ENCODE assay signal across 8 cellular contexts in the genomic region with DNA sequence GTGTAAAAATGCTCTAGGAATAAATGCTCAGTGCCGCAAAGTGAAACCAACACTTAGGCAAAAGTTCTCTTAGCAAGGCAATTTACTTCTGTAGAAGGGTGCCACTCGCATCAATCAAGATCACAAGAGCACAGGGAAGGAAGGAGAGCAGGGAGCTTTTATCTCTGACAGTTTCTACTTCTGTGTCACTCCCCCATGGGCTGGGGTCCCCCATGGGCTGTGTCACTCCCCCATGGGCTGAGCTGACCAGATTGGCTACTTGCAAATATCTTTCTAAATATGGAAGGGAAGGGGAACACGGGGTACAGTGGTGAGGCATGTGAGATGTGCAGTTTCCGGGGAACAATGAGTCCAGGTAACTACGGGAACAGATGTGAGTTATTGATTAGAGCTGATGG. TPM values are rescaled to one million over a fixed set of nuclear protein-coding genes. Genes with fewer than 3 reads are reported as not detected.
DNase-seq lines count a peak whose midpoint lies in the region; ATAC-seq and TF ChIP-seq lines count a peak whose summit lies in the region.

No MANE protein-coding gene starts in this region.

- H3K36me3 Mint-ChIP-seq in nephron (ENCODE audit: low read depth): no peaks in the 10 kb centered on the region

- H3K9ac ChIP-seq in HUES64 (ENCODE audit: low read depth, low read length): no peak overlapping the region

- H3K27me3 ChIP-seq in left ventricle myocardium inferior (ENCODE audit: low read depth) (peaks cover 8% of the 10 kb centered on the region), HUES64 (ENCODE audit: insufficient read depth, low read length) (no peaks in the 10 kb centered on the region), adrenal gland (peaks cover 7% of the 10 kb centered on the region)

- TF ChIP-seq POLR2A in adrenal gland (IDR thresholded peaks at IDR 0.05): no peak

- TF ChIP-seq CTCF in left ventricle myocardium inferior (IDR thresholded peaks at IDR 0.05; ENCODE audit: borderline replicate concordance): no peak
- TF ChIP-seq CTCF in choroid plexus epithelial cell (conservative IDR thresholded peaks at IDR 0.05; ENCODE audit: low read depth, low read length): no peak
- TF ChIP-seq CTCF in nephron (IDR thresholded peaks at IDR 0.05; ENCODE audit: unreplicated experiment in 3 of 3): no peak
- TF ChIP-seq CTCF in adrenal gland (IDR thresholded peaks at IDR 0.05): no peak

- H3K4me1 ChIP-seq in left ventricle myocardium inferior: peaks cover 12% of the 10 kb centered on the region
- H3K4me1 ChIP-seq in HUES64 (ENCODE audit: insufficient read depth, low read length): peaks cover 11% of the 10 kb centered on the region; the same call in 1 of the 2 replicates
- H3K4me1 ChIP-seq in adrenal gland (replicated peaks in 1 of 2): no peaks in the 10 kb centered on the region

- peaks cover 16% of the 10 kb centered on the region for H3K27me3 Mint-ChIP-seq in nephron (ENCODE audit: low read depth)

- ATAC-seq in left cardiac atrium: no peak

- intact Hi-C loops in left ventricle myocardium inferior (cut with micrococcal nuclease) (loop anchor here (5.0 kb wide), 1 partner anchor 337 kb away; no protein-coding TSS in a partner anchor), left cardiac atrium (cut with DNase I) (loop anchor here (2.0 to 5.0 kb wide), 4 partner anchors 332 to 1182 kb away; no protein-coding TSS in a partner anchor), adrenal gland (cut with DNase I) (loop anchor here (5.0 to 10.0 kb wide), 4 partner anchors 214 to 687 kb away; a partner anchor contains a TSS)

- H3K27ac Mint-ChIP-seq in nephron: no peak overlapping the region

- H3K36me3 ChIP-seq in left ventricle myocardium inferior (no peaks in the 10 kb centered on the region), HUES64 (ENCODE audit: insufficient read depth, low read length) (no peaks in the 10 kb centered on the region), adrenal gland (replicated peaks in 1 of 2) (no peaks in the 10 kb centered on the region)

- H3K4me1 Mint-ChIP-seq in nephron: peaks cover 5% of the 10 kb centered on the region

- H3K27ac ChIP-seq in left ventricle myocardium inferior (replicated peaks) (no peak overlapping the region), HUES64 (ENCODE audit: low read depth, low read length) (no peak overlapping the region), adrenal gland (no peak overlapping the region)

- H3K9me3 ChIP-seq in left ventricle myocardium inferior (replicated peaks): peaks cover 2% of the 10 kb centered on the region
- H3K9me3 ChIP-seq in HUES64 (ENCODE audit: insufficient read depth, low read depth, low read length): no peaks in the 10 kb centered on the region
- H3K9me3 ChIP-seq in adrenal gland (replicated peaks in 1 of 3): no peaks in the 10 kb centered on the region

- DNase-seq in left ventricle myocardium inferior (no peak), left cardiac atrium (no peak), choroid plexus epithelial cell (ENCODE audit: low read depth) (peak; percentile 8), adrenal gland (no peak), A172 (ENCODE audit: low spot score) (no peak), HEK293T (ENCODE audit: extremely low spot score) (no peak)

- CTCF ChIA-PET in HEK293T (lab: Yijun Ruan, JAX): interaction anchor here (0.5 to 1.2 kb wide), 2 partner anchors 82 to 689 kb away, joined by 3 to 4 read pairs; no protein-coding TSS in a partner anchor

- WGBS in HUES64: 94% methylated on average over 5 of the region's 5 CpGs
- WGBS in adrenal gland, 4 donors: 39 to 49% (median 47%) methylated on average over 5 of the region's 5 CpGs

- POLR2A ChIA-PET in HEK293T (lab: Yijun Ruan, JAX): no interaction called here

- H3K4me3 Mint-ChIP-seq in nephron: peak overlapping the region; percentile 82 to 87 (median 84)

- H3K4me3 ChIP-seq in left ventricle myocardium inferior: peak overlapping the region; percentile 67
- H3K4me3 ChIP-seq in HUES64 (ENCODE audit: low read length): peak overlapping the region; percentile 45
- H3K4me3 ChIP-seq in choroid plexus epithelial cell (ENCODE audit: low read depth, low read length): peak overlapping the region; percentile 55
- H3K4me3 ChIP-seq in adrenal gland: peak overlapping the region in 2 of 4 donors; percentile 21 to 59

- no peaks in the 10 kb centered on the region for H3K9me3 Mint-ChIP-seq in nephron

TF ChIP-seq in HEK293T, 16 proteins besides CTCF, POLR2A, EP300 and RAD21:
- TF ChIP-seq ARNT (IDR thresholded peaks at IDR 0.05): no peak
- TF ChIP-seq CTBP1 (IDR thresholded peaks at IDR 0.05; ENCODE audit: borderline replicate concordance): no peak
- TF ChIP-seq BHLHE40 (IDR thresholded peaks at IDR 0.05; ENCODE audit: borderline replicate concordance): no peak
- no peak for TF ChIP-seq FOXK2 (IDR thresholded peaks at IDR 0.05)
- no peak for TF ChIP-seq FOXM1 (IDR thresholded peaks at IDR 0.05; ENCODE audit: borderline replicate concordance)
- TF ChIP-seq NFRKB (IDR thresholded peaks at IDR 0.05): no peak
- no peak for TF ChIP-seq FOXA1 (IDR thresholded peaks at IDR 0.05)
- TF ChIP-seq, protein P1, sequence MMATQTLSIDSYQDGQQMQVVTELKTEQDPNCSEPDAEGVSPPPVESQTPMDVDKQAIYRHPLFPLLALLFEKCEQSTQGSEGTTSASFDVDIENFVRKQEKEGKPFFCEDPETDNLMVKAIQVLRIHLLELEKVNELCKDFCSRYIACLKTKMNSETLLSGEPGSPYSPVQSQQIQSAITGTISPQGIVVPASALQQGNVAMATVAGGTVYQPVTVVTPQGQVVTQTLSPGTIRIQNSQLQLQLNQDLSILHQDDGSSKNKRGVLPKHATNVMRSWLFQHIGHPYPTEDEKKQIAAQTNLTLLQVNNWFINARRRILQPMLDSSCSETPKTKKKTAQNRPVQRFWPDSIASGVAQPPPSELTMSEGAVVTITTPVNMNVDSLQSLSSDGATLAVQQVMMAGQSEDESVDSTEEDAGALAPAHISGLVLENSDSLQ (IDR thresholded peaks at IDR 0.05): no peak
- no peak for TF ChIP-seq TARDBP (IDR thresholded peaks at IDR 0.05)
- TF ChIP-seq HDGF (IDR thresholded peaks at IDR 0.05; ENCODE audit: borderline replicate concordance): no peak
- no peak for TF ChIP-seq ELF4 (IDR thresholded peaks at IDR 0.05)
- no peak for TF ChIP-seq SP1 (IDR thresholded peaks at IDR 0.05)
- TF ChIP-seq L3MBTL2 (conservative IDR thresholded peaks at IDR 0.05): no peak
- no peak for TF ChIP-seq LEF1 (IDR thresholded peaks at IDR 0.05; ENCODE audit: borderline replicate concordance)
- TF ChIP-seq ZNF384 (IDR thresholded peaks at IDR 0.05): no peak
- TF ChIP-seq SUZ12 (IDR thresholded peaks at IDR 0.05): no peak
TF ChIP-seq in HEK293T: peak in this region for 0.

RNA-seq across cellular contexts. Expression of a gene that starts 0.4 kb away (rescaled TPM):
- not detected for total RNA-seq in left ventricle myocardium inferior
- not detected for total RNA-seq in left cardiac atrium
- not detected for polyA plus RNA-seq in HUES64 (2013, experiment 1 of 2)
- not detected for polyA plus RNA-seq in HUES64 (2013, experiment 2 of 2)
- total RNA-seq in adrenal gland: not detected
- not detected for polyA plus RNA-seq in adrenal gland
- not detected in 2 replicates for total RNA-seq in A172 (2014; rRNA removed; shearing (Covaris generic))

RNA-seq across cellular contexts. Expression of a gene that starts 18.1 kb away (rescaled TPM):
- total RNA-seq in left ventricle myocardium inferior: not detected
- not detected for total RNA-seq in left cardiac atrium
- polyA plus RNA-seq in HUES64 (2013, experiment 1 of 2): not detected
- not detected for polyA plus RNA-seq in HUES64 (2013, experiment 2 of 2)
- total RNA-seq in adrenal gland: not detected
- not detected for polyA plus RNA-seq in adrenal gland
- not detected in 2 replicates for total RNA-seq in A172 (2014; rRNA removed; shearing (Covaris generic))

RNA-seq across cellular contexts. Expression of a gene that starts 26.0 kb away (rescaled TPM):
- total RNA-seq in left ventricle myocardium inferior (not detected), left cardiac atrium (not detected), adrenal gland (not detected)
- polyA plus RNA-seq in HUES64 (2013, experiment 1 of 2): not detected
- not detected for polyA plus RNA-seq in HUES64 (2013, experiment 2 of 2)
- polyA plus RNA-seq in adrenal gland: not detected
- total RNA-seq in A172 (2014; rRNA removed; shearing (Covaris generic)): not detected in 2 replicates

RNA-seq across cellular contexts. Expression of a gene that starts 32.6 kb away (rescaled TPM):
- total RNA-seq in left ventricle myocardium inferior (not detected), left cardiac atrium (not detected), adrenal gland (not detected)
- polyA plus RNA-seq in HUES64 (2013, experiment 1 of 2): not detected
- not detected for polyA plus RNA-seq in HUES64 (2013, experiment 2 of 2)
- polyA plus RNA-seq in adrenal gland: not detected
- not detected in 2 replicates for total RNA-seq in A172 (2014; rRNA removed; shearing (Covaris generic))

RNA-seq across cellular contexts. Expression of a gene that starts 48.4 kb away (rescaled TPM):
- total RNA-seq in left ventricle myocardium inferior (not detected), left cardiac atrium (not detected), adrenal gland (not detected)
- polyA plus RNA-seq in HUES64 (2013, experiment 1 of 2): not detected
- not detected for polyA plus RNA-seq in HUES64 (2013, experiment 2 of 2)
- not detected for polyA plus RNA-seq in adrenal gland
- total RNA-seq in A172 (2014; rRNA removed; shearing (Covaris generic)): not detected in 2 replicates
